In the genomic region with DNA sequence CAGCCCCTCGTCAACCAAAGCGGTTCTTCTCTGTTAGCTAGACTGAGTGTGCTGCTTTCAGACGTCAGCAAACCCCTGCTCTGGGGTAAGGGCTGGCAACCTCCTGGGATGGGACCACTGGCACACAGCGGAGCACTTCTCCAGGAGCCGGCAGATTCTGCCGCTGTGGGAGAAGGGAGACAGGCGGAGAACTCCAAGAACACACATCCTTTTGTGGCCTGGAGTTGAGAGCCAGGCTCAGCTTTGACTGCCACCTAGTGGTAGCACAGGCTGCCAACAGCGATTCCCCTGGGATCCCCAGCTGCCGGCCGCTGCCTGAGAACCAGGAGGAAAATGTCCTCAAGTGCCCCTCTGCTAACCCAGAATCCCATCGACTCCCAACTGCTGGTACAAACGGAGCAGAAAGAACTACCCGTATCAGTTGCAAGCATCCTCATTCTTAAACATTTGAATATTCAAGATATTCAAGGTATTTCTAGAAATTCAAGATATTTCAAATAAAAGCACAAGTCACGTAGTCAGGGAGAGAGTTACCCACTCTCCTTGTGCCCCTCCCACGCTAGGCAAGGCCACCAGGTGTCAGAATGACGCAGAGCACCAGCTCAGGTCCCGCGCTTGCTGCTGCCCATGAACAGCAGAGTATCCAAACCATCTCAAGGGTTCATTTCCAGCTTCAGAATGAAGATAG, we compare ENCODE assay signal across 8 cellular contexts.
DNase-seq lines count a peak whose midpoint lies in the region; ATAC-seq, FAIRE-seq and TF ChIP-seq lines count a peak whose summit lies in the region.

No MANE protein-coding gene starts in this region.

- in situ Hi-C loops in brain microvascular endothelial cell (cut with HindIII; ENCODE audit: low pct_ligation_motif_present, low sequenced_read_pairs): loop anchor here (25.0 kb wide), 1 partner anchor 558 kb away; no protein-coding TSS in a partner anchor

- DNase-seq in NK-92 treated with Interleukin-12 subunit alpha and Interleukin-12 subunit beta, amount 100 ng/mL, for 24 hours (lab: John Stamatoyannopoulos, UW): peak; percentile 31
- no peak for DNase-seq in NK-92 (lab: John Stamatoyannopoulos, UW; ENCODE audit: unreplicated experiment)
- DNase-seq in NCI-H2107 (lab: John Stamatoyannopoulos, UW): peak; percentile 64
- DNase-seq in brain microvascular endothelial cell: peak; percentile 82
- DNase-seq in iPS-NIHi7 (ENCODE audit: extremely low spot score): peak; percentile 92
- peak; percentile 38 to 51 for DNase-seq in stimulated activated CD4-positive, alpha-beta T cell treated with anti-CD3 and anti-CD28 coated beads, Interleukin-12 subunit alpha, Interleukin-12 subunit beta, amount 100 ng/mL, for 24 hours (ENCODE audit: low read depth in 2 of 2)

- peak; percentile 60 for FAIRE-seq in TTC549 (lab: Jason Lieb, UNC)

- no peak overlapping the region for H3K27ac ChIP-seq in brain microvascular endothelial cell

- no peak for ATAC-seq in HG02623 (IDR thresholded peaks at IDR 0.05; ENCODE audit: unreplicated experiment)

- peaks cover 15% of the 10 kb centered on the region for H3K36me3 ChIP-seq in brain microvascular endothelial cell (replicated peaks)

- peak; percentile 98 for TF ChIP-seq CTCF in brain microvascular endothelial cell (IDR thresholded peaks at IDR 0.05; ENCODE audit: low read depth, low read length, missing control alignments)

- no peak overlapping the region for H3K4me3 ChIP-seq in brain microvascular endothelial cell (ENCODE audit: low read depth, low read length)

- no peaks in the 10 kb centered on the region for H3K27me3 ChIP-seq in brain microvascular endothelial cell (replicated peaks)
